In genomic region chr11:14764899-14765527, GRCh38 we compare ENCODE assay signal across 8 cellular contexts.
DNase-seq lines count a peak whose midpoint lies in the region; ATAC-seq and TF ChIP-seq lines count a peak whose summit lies in the region.

No MANE protein-coding gene starts in this region.

- H3K27me3 Mint-ChIP-seq in IgD-negative memory B cell (peaks cover 2% of the 10 kb centered on the region), chondrocyte (ENCODE audit: low read depth) (no peaks in the 10 kb centered on the region)
- no peaks in the 10 kb centered on the region for H3K27me3 Mint-ChIP-seq in activated naive CD4-positive, alpha-beta T cell treated with anti-CD3 and anti-CD28 coated beads, Interleukin-2, amount 50 U/mL, for 24 hours

- ATAC-seq in GM21528 (IDR thresholded peaks at IDR 0.05; ENCODE audit: low FRiP score, unreplicated experiment), result peak; percentile 90

- no peak overlapping the region for H3K4me3 Mint-ChIP-seq in IgD-negative memory B cell
- peak overlapping the region; percentile 80 for H3K4me3 Mint-ChIP-seq in activated naive CD4-positive, alpha-beta T cell treated with anti-CD3 and anti-CD28 coated beads, Interleukin-2, amount 50 U/mL, for 24 hours
- H3K4me3 Mint-ChIP-seq in chondrocyte (ENCODE audit: unreplicated experiment), result no peak overlapping the region

- H3K36me3 Mint-ChIP-seq in IgD-negative memory B cell, result no peaks in the 10 kb centered on the region
- no peaks in the 10 kb centered on the region for H3K36me3 Mint-ChIP-seq in activated naive CD4-positive, alpha-beta T cell treated with anti-CD3 and anti-CD28 coated beads, Interleukin-2, amount 50 U/mL, for 24 hours
- H3K36me3 Mint-ChIP-seq in chondrocyte (ENCODE audit: low read depth), result no peaks in the 10 kb centered on the region

- DNase-seq in GM13976 (ENCODE audit: low spot score) (peak; percentile 41), chondrocyte (ENCODE audit: low spot score) (no peak), inferior parietal cortex (ENCODE audit: extremely low spot score) (no peak), DMS114 treated with DMSO at 0.1 percent for 48 hours (lab: John Stamatoyannopoulos, UW; ENCODE audit: unreplicated experiment) (no peak), NCI-H510A (lab: John Stamatoyannopoulos, UW) (no peak)

- in situ Hi-C loops in GM13976 (cut with MboI; ENCODE audit: low sequenced_read_pairs, unreplicated experiment), result loop anchor here (10.0 kb wide), 1 partner anchor 220 kb away; no protein-coding TSS in a partner anchor

- H3K27ac Mint-ChIP-seq in IgD-negative memory B cell (peak overlapping the region in 2 of 3 donors; percentile 1 to 78), chondrocyte (ENCODE audit: unreplicated experiment) (no peak overlapping the region)
- H3K27ac Mint-ChIP-seq in activated naive CD4-positive, alpha-beta T cell treated with anti-CD3 and anti-CD28 coated beads, Interleukin-2, amount 50 U/mL, for 24 hours, result no peak overlapping the region

- H3K9me3 Mint-ChIP-seq in IgD-negative memory B cell (no peaks in the 10 kb centered on the region), chondrocyte (ENCODE audit: low read depth) (no peaks in the 10 kb centered on the region)
- no peaks in the 10 kb centered on the region for H3K9me3 Mint-ChIP-seq in activated naive CD4-positive, alpha-beta T cell treated with anti-CD3 and anti-CD28 coated beads, Interleukin-2, amount 50 U/mL, for 24 hours

- H3K4me1 Mint-ChIP-seq in IgD-negative memory B cell (peaks cover 0 to 10% (median 4%) of the 10 kb centered on the region in 3 donors), chondrocyte (ENCODE audit: low read depth) (no peaks in the 10 kb centered on the region)
- peaks cover 51% of the 10 kb centered on the region for H3K4me1 Mint-ChIP-seq in activated naive CD4-positive, alpha-beta T cell treated with anti-CD3 and anti-CD28 coated beads, Interleukin-2, amount 50 U/mL, for 24 hours

- TF ChIP-seq CTCF in GM13976 (IDR thresholded peaks at IDR 0.05; ENCODE audit: borderline replicate concordance, control extremely low read depth, extremely low read depth, insufficient read depth, missing control alignments) (no peak), chondrocyte (IDR thresholded peaks at IDR 0.05) (no peak)

Comparison
In these comparisons a context has a peak if more than half of its experiments do, and no peak if none do; other contexts are left out.
1. H3K27ac Mint-ChIP-seq: peak in IgD-negative memory B cell (2 of 3); none in activated naive CD4-positive, alpha-beta T cell treated with anti-CD3 and anti-CD28 coated beads, Interleukin-2, amount 50 U/mL, for 24 hours (single experiment) and chondrocyte (single experiment).